In genomic region chr5:114702731-114703130, GRCh38 we compare ENCODE assay signal across 31 cellular contexts.
"Had no signal": no experiment of that assay in that cellular context is flagged by ENCODE, and none has a peak within 500 bp of the region (broad histone marks: within the 10 kb centered on the region; RNA-seq: fewer than 3 reads in every experiment).

No MANE protein-coding gene starts in this region.

- H3K9me3 ChIP-seq: adrenal gland, body of pancreas, breast epithelium had no signal

- DNase-seq: activated CD4-positive, alpha-beta memory T cell treated with anti-CD3 and anti-CD28 coated beads, Interleukin-2, amount 10 ng/mL, durations not matched to agents 7 days and 5 days; activated CD4-positive, alpha-beta T cell treated with anti-CD3 and anti-CD28 coated beads for 1 hour; activated CD4-positive, alpha-beta T cell treated with anti-CD3 and anti-CD28 coated beads for 36 hours; activated CD4-positive, alpha-beta T cell treated with anti-CD3 and anti-CD28 coated beads for 48 hours; activated CD4-positive, alpha-beta T cell treated with anti-CD3 and anti-CD28 coated beads, Interleukin-2, amount 10 ng/mL, durations not matched to agents 7 days and 5 days; activated CD4-positive, alpha-beta T cell treated with anti-CD3 and anti-CD28 coated beads, Interleukin-2, amount 50 U/mL, for 48 hours; activated CD4-positive, CD25-positive, alpha-beta regulatory T cell; activated CD8-positive, alpha-beta memory T cell treated with anti-CD3 and anti-CD28 coated beads for 24 hours; activated CD8-positive, alpha-beta memory T cell treated with anti-CD3 and anti-CD28 coated beads, Interleukin-2, amount 10 ng/mL, durations not matched to agents 7 days and 5 days; activated CD8-positive, alpha-beta memory T cell treated with anti-CD3 and anti-CD28 coated beads, Interleukin-2, amount 50 U/mL, for 48 hours; activated CD8-positive, alpha-beta T cell treated with anti-CD3 and anti-CD28 coated beads, Interleukin-2, amount 10 ng/mL, durations not matched to agents 7 days and 5 days; activated effector memory CD4-positive, alpha-beta T cell treated with Interleukin-2 at 50 U/mL for 16 hours; activated gamma-delta T cell; activated naive CD4-positive, alpha-beta T cell treated with anti-CD3 and anti-CD28 coated beads, Interleukin-2, amount 10 ng/mL, durations not matched to agents 7 days and 5 days; activated naive CD4-positive, alpha-beta T cell treated with Interleukin-2 at 50 U/mL for 16 hours; activated naive CD8-positive, alpha-beta T cell treated with anti-CD3 and anti-CD28 coated beads, Interleukin-2, amount 10 ng/mL, durations not matched to agents 7 days and 5 days; activated T-cell treated with anti-CD3 and anti-CD28 coated beads, Interleukin-2, amount 50 U/mL, for 24 hours; activated T-cell treated with anti-CD3 and anti-CD28 coated beads, Interleukin-2, amount 50 U/mL, for 48 hours; adrenal gland; amniotic stem cell; aorta; body of pancreas; brain microvascular endothelial cell; central memory CD4-positive, alpha-beta T cell; T-helper 1 cell; T-helper 2 cell; T-helper 9 cell; WERI-Rb-1 had no signal

- H3K4me3 ChIP-seq: adrenal gland, body of pancreas, breast epithelium had no signal

- H3K36me3 ChIP-seq: adrenal gland, brain microvascular endothelial cell, breast epithelium, WERI-Rb-1 had no signal

- H3K4me1 ChIP-seq: adrenal gland, body of pancreas, breast epithelium had no signal

- H3K27ac ChIP-seq: adrenal gland, body of pancreas, brain microvascular endothelial cell, breast epithelium, WERI-Rb-1 had no signal

- ATAC-seq: activated CD4-positive, alpha-beta T cell treated with anti-CD3 and anti-CD28 coated beads for 36 hours; activated CD4-positive, CD25-positive, alpha-beta regulatory T cell treated with anti-CD3 and anti-CD28 coated beads, Interleukin-2, amount 50 U/mL, for 24 hours; activated CD8-positive, alpha-beta memory T cell treated with anti-CD3 and anti-CD28 coated beads, Interleukin-2, amount 10 ng/mL, durations not matched to agents 7 days and 5 days; activated CD8-positive, alpha-beta T cell treated with anti-CD3 and anti-CD28 coated beads, Interleukin-2, amount 10 ng/mL, durations not matched to agents 7 days and 5 days; body of pancreas; WTC11 had no signal

- H3K27me3 ChIP-seq: adrenal gland, body of pancreas, brain microvascular endothelial cell, breast epithelium had no signal
